In the genomic region with DNA sequence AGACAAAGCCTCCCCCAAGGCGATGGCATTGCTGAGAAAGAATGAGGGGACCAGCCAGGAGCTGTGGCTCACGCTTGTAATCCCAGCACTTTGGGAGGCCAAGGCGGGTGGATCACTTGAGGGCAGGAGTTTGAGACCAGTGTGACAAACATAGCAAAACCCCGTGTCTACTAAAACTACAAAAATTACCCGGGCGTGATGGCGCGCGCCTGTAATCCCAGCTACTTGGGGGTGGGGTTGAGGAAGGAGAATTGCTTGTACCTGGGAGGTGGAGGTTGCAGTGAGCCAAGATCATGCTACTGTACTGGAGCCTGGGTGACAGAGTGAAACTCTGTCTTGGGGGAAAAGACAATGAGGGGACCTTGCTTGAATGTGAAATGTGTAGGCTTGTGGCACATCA, we compare ENCODE assay signal across 38 cellular contexts.
"Had no signal": no experiment of that assay in that cellular context is flagged by ENCODE, and none has a peak within 500 bp of the region (broad histone marks: within the 10 kb centered on the region; RNA-seq: fewer than 3 reads in every experiment).

No MANE protein-coding gene starts in this region.

- H3K36me3 ChIP-seq: ascending aorta, cardiac muscle cell had no signal

- H3K4me3 ChIP-seq: ascending aorta, cardiac muscle cell had no signal

- H3K4me3 Mint-ChIP-seq: activated CD4-positive, alpha-beta memory T cell treated with anti-CD3 and anti-CD28 coated beads, Interleukin-2, amount 10 ng/mL, durations not matched to agents 7 days and 5 days; activated CD4-positive, alpha-beta T cell treated with anti-CD3 and anti-CD28 coated beads for 36 hours; activated CD4-positive, alpha-beta T cell treated with anti-CD3 and anti-CD28 coated beads, Interleukin-2, amount 10 ng/mL, durations not matched to agents 7 days and 5 days; activated CD8-positive, alpha-beta memory T cell treated with anti-CD3 and anti-CD28 coated beads, Interleukin-2, amount 10 ng/mL, durations not matched to agents 7 days and 5 days; activated CD8-positive, alpha-beta T cell treated with anti-CD3 and anti-CD28 coated beads, Interleukin-2, amount 10 ng/mL, durations not matched to agents 7 days and 5 days; activated naive CD4-positive, alpha-beta T cell treated with anti-CD3 and anti-CD28 coated beads, Interleukin-2, amount 10 ng/mL, durations not matched to agents 7 days and 5 days; activated naive CD4-positive, alpha-beta T cell treated with anti-CD3 and anti-CD28 coated beads, Interleukin-2, amount 50 U/mL, for 24 hours; activated naive CD8-positive, alpha-beta T cell; activated naive CD8-positive, alpha-beta T cell treated with anti-CD3 and anti-CD28 coated beads, Interleukin-2, amount 10 ng/mL, durations not matched to agents 7 days and 5 days; activated naive CD8-positive, alpha-beta T cell treated with anti-CD3 and anti-CD28 coated beads, Interleukin-2, amount 50 U/mL, for 24 hours; activated T-cell treated with anti-CD3 and anti-CD28 coated beads, Interleukin-2, amount 50 U/mL, for 24 hours; brain; T-helper 1 cell treated with Interleukin-12 subunit alpha and Interleukin-12 subunit beta and Interleukin-4 antibody, amounts not matched to agents 30 μg/mL and 1 μg/mL, for 36 hours; T-helper 2 cell treated with Interferon-gamma antibody and Interleukin-4, amounts not matched to agents 5 μg/mL and 100 μg/mL, for 36 hours had no signal

- H3K4me1 Mint-ChIP-seq: activated CD4-positive, alpha-beta memory T cell treated with anti-CD3 and anti-CD28 coated beads, Interleukin-2, amount 10 ng/mL, durations not matched to agents 7 days and 5 days; activated CD4-positive, alpha-beta T cell treated with anti-CD3 and anti-CD28 coated beads for 36 hours; activated CD4-positive, alpha-beta T cell treated with anti-CD3 and anti-CD28 coated beads, Interleukin-2, amount 10 ng/mL, durations not matched to agents 7 days and 5 days; activated CD8-positive, alpha-beta memory T cell treated with anti-CD3 and anti-CD28 coated beads, Interleukin-2, amount 10 ng/mL, durations not matched to agents 7 days and 5 days; activated naive CD4-positive, alpha-beta T cell treated with anti-CD3 and anti-CD28 coated beads, Interleukin-2, amount 10 ng/mL, durations not matched to agents 7 days and 5 days; activated naive CD4-positive, alpha-beta T cell treated with anti-CD3 and anti-CD28 coated beads, Interleukin-2, amount 50 U/mL, for 24 hours; activated naive CD8-positive, alpha-beta T cell treated with anti-CD3 and anti-CD28 coated beads, Interleukin-2, amount 10 ng/mL, durations not matched to agents 7 days and 5 days; activated naive CD8-positive, alpha-beta T cell treated with anti-CD3 and anti-CD28 coated beads, Interleukin-2, amount 50 U/mL, for 24 hours had no signal

- H3K27ac ChIP-seq: cardiac muscle cell, VCaP had no signal

- DNase-seq: activated CD4-positive, alpha-beta memory T cell treated with anti-CD3 and anti-CD28 coated beads, Interleukin-2, amount 10 ng/mL, durations not matched to agents 7 days and 5 days; activated CD4-positive, alpha-beta T cell treated with anti-CD3 and anti-CD28 coated beads for 1 hour; activated CD4-positive, alpha-beta T cell treated with anti-CD3 and anti-CD28 coated beads for 36 hours; activated CD4-positive, alpha-beta T cell treated with anti-CD3 and anti-CD28 coated beads for 48 hours; activated CD4-positive, alpha-beta T cell treated with anti-CD3 and anti-CD28 coated beads, Interleukin-2, amount 10 ng/mL, durations not matched to agents 7 days and 5 days; activated CD4-positive, alpha-beta T cell treated with anti-CD3 and anti-CD28 coated beads, Interleukin-2, amount 50 U/mL, for 48 hours; activated CD4-positive, CD25-positive, alpha-beta regulatory T cell; activated CD8-positive, alpha-beta memory T cell treated with anti-CD3 and anti-CD28 coated beads for 24 hours; activated CD8-positive, alpha-beta memory T cell treated with anti-CD3 and anti-CD28 coated beads, Interleukin-2, amount 10 ng/mL, durations not matched to agents 7 days and 5 days; activated CD8-positive, alpha-beta memory T cell treated with anti-CD3 and anti-CD28 coated beads, Interleukin-2, amount 50 U/mL, for 48 hours; activated CD8-positive, alpha-beta T cell treated with anti-CD3 and anti-CD28 coated beads, Interleukin-2, amount 10 ng/mL, durations not matched to agents 7 days and 5 days; activated effector memory CD4-positive, alpha-beta T cell treated with Interleukin-2 at 50 U/mL for 16 hours; activated gamma-delta T cell; activated naive CD4-positive, alpha-beta T cell treated with anti-CD3 and anti-CD28 coated beads, Interleukin-2, amount 10 ng/mL, durations not matched to agents 7 days and 5 days; activated naive CD4-positive, alpha-beta T cell treated with Interleukin-2 at 50 U/mL for 16 hours; activated naive CD8-positive, alpha-beta T cell treated with anti-CD3 and anti-CD28 coated beads, Interleukin-2, amount 10 ng/mL, durations not matched to agents 7 days and 5 days; activated naive CD8-positive, alpha-beta T cell treated with anti-CD3 and anti-CD28 coated beads, Interleukin-2, amount 50 U/mL, for 24 hours; activated T-cell treated with anti-CD3 and anti-CD28 coated beads, Interleukin-2, amount 50 U/mL, for 24 hours; activated T-cell treated with anti-CD3 and anti-CD28 coated beads, Interleukin-2, amount 50 U/mL, for 48 hours; amygdala; anterior cingulate cortex; central memory CD4-positive, alpha-beta T cell; SW 1271; T-helper 1 cell; T-helper 2 cell; T-helper 9 cell had no signal

- H3K27me3 ChIP-seq: ascending aorta, cardiac muscle cell had no signal

- H3K9me3 Mint-ChIP-seq: activated CD4-positive, alpha-beta memory T cell treated with anti-CD3 and anti-CD28 coated beads, Interleukin-2, amount 10 ng/mL, durations not matched to agents 7 days and 5 days; activated CD4-positive, alpha-beta T cell treated with anti-CD3 and anti-CD28 coated beads, Interleukin-2, amount 10 ng/mL, durations not matched to agents 7 days and 5 days; activated naive CD4-positive, alpha-beta T cell treated with anti-CD3 and anti-CD28 coated beads, Interleukin-2, amount 10 ng/mL, durations not matched to agents 7 days and 5 days; activated naive CD4-positive, alpha-beta T cell treated with anti-CD3 and anti-CD28 coated beads, Interleukin-2, amount 50 U/mL, for 24 hours; activated naive CD8-positive, alpha-beta T cell treated with anti-CD3 and anti-CD28 coated beads, Interleukin-2, amount 10 ng/mL, durations not matched to agents 7 days and 5 days; activated naive CD8-positive, alpha-beta T cell treated with anti-CD3 and anti-CD28 coated beads, Interleukin-2, amount 50 U/mL, for 24 hours; activated T-cell treated with anti-CD3 and anti-CD28 coated beads, Interleukin-2, amount 50 U/mL, for 24 hours; activated T-helper 2 cell treated with anti-CD3 and anti-CD28 coated beads, Interferon-gamma antibody, Interleukin-2, Interleukin-4, amounts not matched to agents 10 μg/mL and 5 μg/mL and 100 μg/mL, durations not matched to agents 14 hours and 24 hours and 36 hours; brain; T-helper 1 cell treated with Interleukin-12 subunit alpha and Interleukin-12 subunit beta and Interleukin-4 antibody, amounts not matched to agents 30 μg/mL and 1 μg/mL, for 36 hours; T-helper 2 cell treated with Interferon-gamma antibody and Interleukin-4, amounts not matched to agents 5 μg/mL and 100 μg/mL, for 36 hours had no signal

- H3K27ac Mint-ChIP-seq: activated CD4-positive, alpha-beta memory T cell treated with anti-CD3 and anti-CD28 coated beads, Interleukin-2, amount 10 ng/mL, durations not matched to agents 7 days and 5 days; activated CD4-positive, alpha-beta T cell treated with anti-CD3 and anti-CD28 coated beads for 36 hours; activated CD4-positive, alpha-beta T cell treated with anti-CD3 and anti-CD28 coated beads, Interleukin-2, amount 10 ng/mL, durations not matched to agents 7 days and 5 days; activated CD8-positive, alpha-beta memory T cell treated with anti-CD3 and anti-CD28 coated beads, Interleukin-2, amount 10 ng/mL, durations not matched to agents 7 days and 5 days; activated CD8-positive, alpha-beta T cell treated with anti-CD3 and anti-CD28 coated beads, Interleukin-2, amount 10 ng/mL, durations not matched to agents 7 days and 5 days; activated naive CD4-positive, alpha-beta T cell treated with anti-CD3 and anti-CD28 coated beads, Interleukin-2, amount 10 ng/mL, durations not matched to agents 7 days and 5 days; activated naive CD4-positive, alpha-beta T cell treated with anti-CD3 and anti-CD28 coated beads, Interleukin-2, amount 50 U/mL, for 24 hours; activated naive CD8-positive, alpha-beta T cell; activated naive CD8-positive, alpha-beta T cell treated with anti-CD3 and anti-CD28 coated beads, Interleukin-2, amount 10 ng/mL, durations not matched to agents 7 days and 5 days; activated naive CD8-positive, alpha-beta T cell treated with anti-CD3 and anti-CD28 coated beads, Interleukin-2, amount 50 U/mL, for 24 hours; activated T-cell treated with anti-CD3 and anti-CD28 coated beads, Interleukin-2, amount 50 U/mL, for 24 hours; activated T-helper 2 cell treated with anti-CD3 and anti-CD28 coated beads, Interferon-gamma antibody, Interleukin-2, Interleukin-4, amounts not matched to agents 10 μg/mL and 5 μg/mL and 100 μg/mL, durations not matched to agents 14 hours and 24 hours and 36 hours; brain; T-helper 1 cell treated with Interleukin-12 subunit alpha and Interleukin-12 subunit beta and Interleukin-4 antibody, amounts not matched to agents 30 μg/mL and 1 μg/mL, for 36 hours; T-helper 2 cell treated with Interferon-gamma antibody and Interleukin-4, amounts not matched to agents 5 μg/mL and 100 μg/mL, for 36 hours had no signal

- FAIRE-seq: bronchial epithelial cell, TTC549 had no signal

- ATAC-seq: activated CD4-positive, alpha-beta T cell treated with anti-CD3 and anti-CD28 coated beads for 36 hours; activated CD4-positive, CD25-positive, alpha-beta regulatory T cell treated with anti-CD3 and anti-CD28 coated beads, Interleukin-2, amount 50 U/mL, for 24 hours; activated CD8-positive, alpha-beta memory T cell treated with anti-CD3 and anti-CD28 coated beads, Interleukin-2, amount 10 ng/mL, durations not matched to agents 7 days and 5 days; activated CD8-positive, alpha-beta T cell treated with anti-CD3 and anti-CD28 coated beads, Interleukin-2, amount 10 ng/mL, durations not matched to agents 7 days and 5 days; activated naive CD8-positive, alpha-beta T cell treated with anti-CD3 and anti-CD28 coated beads, Interleukin-2, amount 50 U/mL, for 24 hours had no signal

- H3K9me3 ChIP-seq: ascending aorta had no signal

- H3K36me3 Mint-ChIP-seq: activated CD8-positive, alpha-beta memory T cell treated with anti-CD3 and anti-CD28 coated beads, Interleukin-2, amount 10 ng/mL, durations not matched to agents 7 days and 5 days; activated naive CD4-positive, alpha-beta T cell treated with anti-CD3 and anti-CD28 coated beads, Interleukin-2, amount 10 ng/mL, durations not matched to agents 7 days and 5 days; activated naive CD4-positive, alpha-beta T cell treated with anti-CD3 and anti-CD28 coated beads, Interleukin-2, amount 50 U/mL, for 24 hours; activated naive CD8-positive, alpha-beta T cell; activated naive CD8-positive, alpha-beta T cell treated with anti-CD3 and anti-CD28 coated beads, Interleukin-2, amount 10 ng/mL, durations not matched to agents 7 days and 5 days had no signal

- H3K27me3 Mint-ChIP-seq: activated CD4-positive, alpha-beta T cell treated with anti-CD3 and anti-CD28 coated beads, Interleukin-2, amount 10 ng/mL, durations not matched to agents 7 days and 5 days; brain had no signal
